In the genomic region with DNA sequence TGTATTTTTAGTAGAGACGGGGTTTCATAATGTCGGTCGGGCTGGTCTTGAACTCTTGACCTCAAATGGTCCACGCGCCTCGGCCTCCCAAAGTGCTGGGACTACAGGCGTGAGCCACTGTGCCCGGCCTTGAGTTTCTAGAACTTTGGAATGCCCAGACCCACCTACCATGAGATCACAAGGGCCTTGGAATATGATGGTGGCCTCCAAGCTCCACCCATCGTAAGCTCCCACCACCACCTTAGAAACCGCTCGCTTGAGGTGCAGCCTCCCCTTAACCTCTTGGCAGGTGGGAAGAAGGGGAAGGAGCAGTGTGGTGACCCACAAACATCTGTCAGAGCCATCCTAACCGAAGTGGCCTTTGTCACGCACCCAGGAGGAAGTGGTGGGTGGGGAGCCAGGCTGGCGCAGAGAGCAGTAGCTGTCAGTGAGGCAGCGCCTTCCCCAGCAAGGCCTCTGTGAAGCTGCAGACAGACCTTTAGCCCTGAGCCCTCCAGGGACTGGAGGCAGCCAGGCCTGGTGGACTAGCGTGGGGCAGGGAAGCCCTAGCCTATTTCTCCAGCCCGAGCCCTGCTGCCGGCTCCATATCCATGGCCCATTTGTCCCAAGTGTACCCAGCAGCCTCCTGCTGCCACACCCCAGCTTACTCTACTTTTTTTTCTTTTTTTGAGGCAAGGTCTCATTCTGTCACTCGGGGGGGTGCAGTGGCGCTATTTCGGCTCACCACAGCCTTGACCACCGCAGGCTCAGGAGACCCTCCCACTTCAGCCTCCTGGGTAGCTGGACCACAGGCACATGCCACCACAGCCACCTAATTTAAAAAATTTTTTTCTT, we compare ENCODE assay signal across 1 cellular context.
TF ChIP-seq lines count a peak whose summit lies in the region.

No MANE protein-coding gene starts in this region.

TF ChIP-seq in GM23338, 12 proteins besides CTCF, POLR2A, EP300 and RAD21:
- no peak for TF ChIP-seq ZNF114 (CRISPR knock-in tag; IDR thresholded peaks at IDR 0.05)
- TF ChIP-seq ZNF462 (CRISPR knock-in tag; IDR thresholded peaks at IDR 0.05) = no peak
TF ChIP-seq in GM23338: peak in this region for 0.
